In genomic region chr4:150235795-150236385, GRCh38 we compare ENCODE assay signal across 17 cellular contexts.
DNase-seq lines count a peak whose midpoint lies in the region; ATAC-seq and TF ChIP-seq lines count a peak whose summit lies in the region.
"Had no signal": no experiment of that assay in that cellular context is flagged by ENCODE, and none has a peak within 500 bp of the region (broad histone marks: within the 10 kb centered on the region; RNA-seq: fewer than 3 reads in every experiment).

No MANE protein-coding gene starts in this region.

- no peaks in the 10 kb centered on the region for H3K27me3 ChIP-seq in osteoblast (ENCODE audit: insufficient read depth, low read length)
- H3K27me3 ChIP-seq: heart left ventricle had no signal

- peak; percentile 44 for ATAC-seq in SK-N-SH treated with all-trans-retinoic acid at 6 μM for 48 hours
- no peak for ATAC-seq in HG03280 (IDR thresholded peaks at IDR 0.05; ENCODE audit: unreplicated experiment)
- ATAC-seq in HG02623 (IDR thresholded peaks at IDR 0.05; ENCODE audit: unreplicated experiment) = no peak
- ATAC-seq: activated T-cell treated with anti-CD3 and anti-CD28 coated beads, Interleukin-2, amount 50 U/mL, for 4 hours; effector memory CD8-positive, alpha-beta T cell; heart left ventricle; left lobe of liver had no signal

- H3K9me3 ChIP-seq in osteoblast (ENCODE audit: low read depth, low read length) = no peaks in the 10 kb centered on the region
- H3K9me3 ChIP-seq: heart left ventricle had no signal

- H3K4me2 ChIP-seq in osteoblast (ENCODE audit: insufficient read depth, low read length) = peak overlapping the region; percentile 67
- H3K4me2 ChIP-seq: KMS-11 had no signal

- no peak for TF ChIP-seq CTCF in AG10803 (conservative IDR thresholded peaks at IDR 0.05; ENCODE audit: low read length)
- no peak for TF ChIP-seq CTCF in osteoblast (IDR thresholded peaks at IDR 0.05; ENCODE audit: extremely low read depth, low read depth, low read length)

- H3K4me3 ChIP-seq in AG10803 (ENCODE audit: low read length) (no peak overlapping the region), osteoblast (ENCODE audit: insufficient read depth, low read length) (peak overlapping the region; percentile 6)
- H3K4me3 ChIP-seq: heart left ventricle had no signal

- peak; percentile 66 for DNase-seq in AG10803 (ENCODE audit: low read depth)
- DNase-seq in fibroblast of gingiva (ENCODE audit: low read depth) = peak; percentile 29
- DNase-seq in osteoblast (ENCODE audit: insufficient read length, low spot score, missing footprints) = peak; percentile 69
- no peak for DNase-seq in NCI-H748 treated with DMSO at 0.1 percent for 48 hours (lab: John Stamatoyannopoulos, UW)
- DNase-seq in DMS 273 (lab: John Stamatoyannopoulos, UW; ENCODE audit: unreplicated experiment) = no peak
- DNase-seq: activated CD4-positive, alpha-beta T cell treated with anti-CD3 and anti-CD28 coated beads, Interleukin-2, amount 10 ng/mL, durations not matched to agents 7 days and 5 days; activated T-cell treated with anti-CD3 and anti-CD28 coated beads, Interleukin-2, amount 50 U/mL, for 4 hours; Calu3; effector memory CD8-positive, alpha-beta T cell; heart left ventricle; NCI-H1436 treated with DMSO at 0.1 percent for 48 hours; T1000 had no signal

- H3K27ac ChIP-seq in osteoblast (ENCODE audit: low read depth, low read length) = peak overlapping the region; percentile 96
- H3K27ac ChIP-seq: KMS-11 had no signal

- peaks cover 22% of the 10 kb centered on the region for H3K36me3 ChIP-seq in osteoblast (ENCODE audit: insufficient read depth, low read length)

- H3K79me2 ChIP-seq in osteoblast (ENCODE audit: insufficient read depth, low read length) = no peaks in the 10 kb centered on the region

- H3K4me1 ChIP-seq in osteoblast (ENCODE audit: insufficient read depth, low read length) = peaks cover 52% of the 10 kb centered on the region

- no peak overlapping the region for H2AFZ ChIP-seq in osteoblast (ENCODE audit: low read length)

- H4K20me1 ChIP-seq in osteoblast (ENCODE audit: insufficient read depth, low read length) = no peaks in the 10 kb centered on the region

TF ChIP-seq in SK-N-SH treated with all-trans-retinoic acid at 6 μM for 48 hours, 23 proteins besides CTCF, POLR2A, EP300 and RAD21:
- TF ChIP-seq CREB5 (CRISPR knock-in tag; IDR thresholded peaks at IDR 0.05; ENCODE audit: low read depth) (peak; percentile 18; the same call in 1 of the 2 replicates), TCF4 (CRISPR knock-in tag; IDR thresholded peaks at IDR 0.05; ENCODE audit: borderline replicate concordance) (no peak), CSDC2 (CRISPR knock-in tag; IDR thresholded peaks at IDR 0.05) (0 out of 2 replicates have a peak, but pooled peaks have one; percentile 3), BACH2 (CRISPR knock-in tag; IDR thresholded peaks at IDR 0.05; ENCODE audit: borderline replicate concordance) (no peak), ZNF8 (CRISPR knock-in tag; IDR thresholded peaks at IDR 0.05) (no peak), PATZ1 (CRISPR knock-in tag; IDR thresholded peaks at IDR 0.05; ENCODE audit: borderline replicate concordance) (no peak), ZNF70 (CRISPR knock-in tag; IDR thresholded peaks at IDR 0.05) (no peak), ISL1 (CRISPR knock-in tag; IDR thresholded peaks at IDR 0.05) (peak; percentile 69), ESRRG (CRISPR knock-in tag; IDR thresholded peaks at IDR 0.05) (no peak), POU6F1 (CRISPR knock-in tag; IDR thresholded peaks at IDR 0.05; ENCODE audit: borderline replicate concordance, low read depth) (0 out of 2 replicates have a peak, but pooled peaks have one; percentile 14), ZFP3 (CRISPR knock-in tag; IDR thresholded peaks at IDR 0.05) (no peak), ZC3H10 (CRISPR knock-in tag; IDR thresholded peaks at IDR 0.05) (no peak), OSR1 (CRISPR knock-in tag; IDR thresholded peaks at IDR 0.05) (no peak), SNAI2 (CRISPR knock-in tag; IDR thresholded peaks at IDR 0.05) (no peak), CSRNP3 (CRISPR knock-in tag; IDR thresholded peaks at IDR 0.05) (no peak), GLIS3 (CRISPR knock-in tag; IDR thresholded peaks at IDR 0.05) (no peak; the same call in 1 of the 2 replicates)

Comparison
In these comparisons a context has a peak if more than half of its experiments do, and no peak if none do; other contexts are left out.
1. DNase-seq: peak in AG10803 (single experiment), fibroblast of gingiva (single experiment) and osteoblast (single experiment); none in NCI-H748 treated with DMSO at 0.1 percent for 48 hours (single experiment) and DMS 273 (single experiment).